Comparison of ENCODE assay signal across 14 cellular contexts in genomic region chr13:26878465-26878864, GRCh38.
DNase-seq lines count a peak whose midpoint lies in the region; ATAC-seq and TF ChIP-seq lines count a peak whose summit lies in the region.
"Had no signal": no experiment of that assay in that cellular context is flagged by ENCODE, and none has a peak within 500 bp of the region (broad histone marks: within the 10 kb centered on the region; RNA-seq: fewer than 3 reads in every experiment).

No MANE protein-coding gene starts in this region.

- H3K4me3 Mint-ChIP-seq in MCF 10A (ENCODE audit: unreplicated experiment) = no peak overlapping the region
- H3K4me3 Mint-ChIP-seq: B cell; CD4-positive, alpha-beta T cell; CD8-positive, alpha-beta memory T cell; HFFc6 had no signal

- H3K27ac Mint-ChIP-seq in MCF 10A (ENCODE audit: low read depth, unreplicated experiment) = no peak overlapping the region
- H3K27ac Mint-ChIP-seq: B cell; CD4-positive, alpha-beta T cell; CD8-positive, alpha-beta memory T cell; HFFc6 had no signal

- BruUV-seq in MCF 10A (replicated peaks; lab: Mats Ljungman, UMichigan) = no TSS peak

- TF ChIP-seq CTCF in MCF 10A (IDR thresholded peaks at IDR 0.05; ENCODE audit: unreplicated experiment) = no peak

- no peaks in the 10 kb centered on the region for H3K36me3 Mint-ChIP-seq in MCF 10A (ENCODE audit: insufficient read depth, unreplicated experiment)

- ATAC-seq in HG02885 (IDR thresholded peaks at IDR 0.05; ENCODE audit: poor library complexity, unreplicated experiment) = no peak

- intact Hi-C loops in MCF 10A (cut with micrococcal nuclease) = no loop called here

- peaks cover 37% of the 10 kb centered on the region for H3K27me3 Mint-ChIP-seq in MCF 10A (ENCODE audit: insufficient read depth, unreplicated experiment)

- no peaks in the 10 kb centered on the region for H3K9me3 Mint-ChIP-seq in MCF 10A (ENCODE audit: unreplicated experiment)

- POLR2A ChIA-PET in MCF 10A (lab: Yijun Ruan, JAX) = no interaction called here

- peaks cover 13% of the 10 kb centered on the region for H3K4me1 Mint-ChIP-seq in MCF 10A (ENCODE audit: insufficient read depth, unreplicated experiment)
- H3K4me1 Mint-ChIP-seq: B cell; CD8-positive, alpha-beta memory T cell had no signal

- DNase-seq in DMS 273 (lab: John Stamatoyannopoulos, UW; ENCODE audit: unreplicated experiment) (peak; percentile 20), DMS 273 treated with DMSO at 0.1 percent for 48 hours (lab: John Stamatoyannopoulos, UW) (no peak), M059J (ENCODE audit: low read depth) (peak; percentile 59), NCI-H524 treated with DMSO at 0.1 percent for 48 hours (lab: John Stamatoyannopoulos, UW) (peak; percentile 54), myocyte (ENCODE audit: low read depth) (peak; percentile 1), MCF 10A (ENCODE audit: unreplicated experiment) (no peak)
- DNase-seq: CD4-positive, alpha-beta T cell; CD8-positive, alpha-beta memory T cell; DMS153; DND-41; GOT3; HFFc6 had no signal

- CTCF ChIA-PET in MCF 10A (lab: Yijun Ruan, JAX) = interaction anchor here (0.7 to 1.0 kb wide), 2 partner anchors 52 to 68 kb away, joined by 3 read pairs; no protein-coding TSS in a partner anchor

Comparison
In these comparisons a context has a peak if more than half of its experiments do, and no peak if none do; other contexts are left out.
1. DNase-seq: peak in DMS 273 (single experiment), M059J (single experiment), NCI-H524 treated with DMSO at 0.1 percent for 48 hours (single experiment) and myocyte (single experiment); none in DMS 273 treated with DMSO at 0.1 percent for 48 hours (single experiment) and MCF 10A (single experiment).